In genomic region chr13:48643159-48643558, GRCh38 we compare ENCODE assay signal across 25 cellular contexts. TPM values are rescaled to one million over a fixed set of nuclear protein-coding genes. Genes with fewer than 3 reads are reported as not detected.
A peak's percentile ranks its signal among the peaks of the same experiment; 100 is the strongest.
DNase-seq lines count a peak whose midpoint lies in the region; ATAC-seq and TF ChIP-seq lines count a peak whose summit lies in the region.
"Had no signal": no experiment of that assay in that cellular context is flagged by ENCODE, and none has a peak within 500 bp of the region (broad histone marks: within the 10 kb centered on the region; RNA-seq: fewer than 3 reads in every experiment).

No MANE protein-coding gene starts in this region.

- intact Hi-C loops in CD8-positive, alpha-beta T cell (cut with DNase I, micrococcal nuclease): loop anchor here (1.0 to 2.0 kb wide), 2 partner anchors 126 kb away; no protein-coding TSS in a partner anchor

- no peak overlapping the region for H3K27ac Mint-ChIP-seq in CD8-positive, alpha-beta T cell
- no peak overlapping the region for H3K27ac Mint-ChIP-seq in chondrocyte (ENCODE audit: unreplicated experiment)
- H3K27ac Mint-ChIP-seq: CD4-positive, alpha-beta memory T cell; T-cell had no signal

- H3K27ac ChIP-seq in CD8-positive, alpha-beta T cell (ENCODE audit: low read depth, low read length): no peak overlapping the region
- H3K27ac ChIP-seq: BLaER1, HL-60, RWPE1 had no signal

- H3K36me3 ChIP-seq in BE2C: no peaks in the 10 kb centered on the region
- H3K36me3 ChIP-seq in CD8-positive, alpha-beta T cell (ENCODE audit: insufficient read depth, low read length): no peaks in the 10 kb centered on the region
- H3K36me3 ChIP-seq: BLaER1 had no signal

- POLR2A ChIA-PET in CD8-positive, alpha-beta T cell (lab: Charles Lee): no interaction called here

- no peaks in the 10 kb centered on the region for H3K36me3 Mint-ChIP-seq in CD8-positive, alpha-beta T cell
- no peaks in the 10 kb centered on the region for H3K36me3 Mint-ChIP-seq in chondrocyte (ENCODE audit: low read depth)
- H3K36me3 Mint-ChIP-seq: CD4-positive, alpha-beta memory T cell had no signal

- H3K27me3 Mint-ChIP-seq in CD8-positive, alpha-beta T cell (ENCODE audit: low read depth): no peaks in the 10 kb centered on the region
- peaks cover 13% of the 10 kb centered on the region for H3K27me3 Mint-ChIP-seq in chondrocyte (ENCODE audit: low read depth)

- H3K4me1 ChIP-seq in BE2C: peaks cover 65% of the 10 kb centered on the region
- no peaks in the 10 kb centered on the region for H3K4me1 ChIP-seq in CD8-positive, alpha-beta T cell (ENCODE audit: insufficient read depth, low read length)
- H3K4me1 ChIP-seq: BLaER1 had no signal

- no peak for DNase-seq in BE2C
- DNase-seq in CD8-positive, alpha-beta T cell: no peak
- DNase-seq in NCI-H82 treated with DMSO at 0.1 percent for 48 hours (lab: John Stamatoyannopoulos, UW; ENCODE audit: unreplicated experiment): peak; percentile 66
- DNase-seq in chondrocyte (ENCODE audit: low spot score): no peak
- DNase-seq: CD4-positive, alpha-beta memory T cell; DMS153; GOT3; KBM-7; NCI-H1092; NCI-H1436 treated with DMSO at 0.1 percent for 48 hours; NCI-H1930; NCI-H2171; NCI-H345; NCI-H524; NCI-H774; SHP77 treated with DMSO at 0.1 percent for 48 hours; T-cell had no signal

- CTCF ChIA-PET in CD8-positive, alpha-beta T cell (lab: Charles Lee): no interaction called here

- ATAC-seq in CD8-positive, alpha-beta T cell: no peak
- ATAC-seq in HG03139 (IDR thresholded peaks at IDR 0.05; ENCODE audit: unreplicated experiment) (no peak), HG03442 (IDR thresholded peaks at IDR 0.05; ENCODE audit: unreplicated experiment) (no peak), HG03342 (IDR thresholded peaks at IDR 0.05; ENCODE audit: unreplicated experiment) (no peak)
- ATAC-seq: T-cell had no signal

- peak; percentile 49 for TF ChIP-seq CTCF in BE2C (IDR thresholded peaks at IDR 0.05; ENCODE audit: low read depth, low read length)
- peak; percentile 15 for TF ChIP-seq CTCF in CD8-positive, alpha-beta T cell (IDR thresholded peaks at IDR 0.05)
- TF ChIP-seq CTCF in chondrocyte (IDR thresholded peaks at IDR 0.05): peak; percentile 10

- H3K27me3 ChIP-seq in BE2C: no peaks in the 10 kb centered on the region
- no peaks in the 10 kb centered on the region for H3K27me3 ChIP-seq in CD8-positive, alpha-beta T cell (ENCODE audit: insufficient read depth, low read length)
- H3K27me3 ChIP-seq: BLaER1 had no signal

- H3K9me3 ChIP-seq in BE2C: peaks cover 3% of the 10 kb centered on the region; the same call in 1 of the 2 replicates
- no peaks in the 10 kb centered on the region for H3K9me3 ChIP-seq in CD8-positive, alpha-beta T cell (ENCODE audit: low read length)

- no peaks in the 10 kb centered on the region for H3K4me1 Mint-ChIP-seq in CD8-positive, alpha-beta T cell (ENCODE audit: low read depth)
- H3K4me1 Mint-ChIP-seq in chondrocyte (ENCODE audit: low read depth): no peaks in the 10 kb centered on the region

- H3K4me3 Mint-ChIP-seq in CD8-positive, alpha-beta T cell: no peak overlapping the region
- H3K4me3 Mint-ChIP-seq in chondrocyte (ENCODE audit: unreplicated experiment): no peak overlapping the region
- H3K4me3 Mint-ChIP-seq: CD4-positive, alpha-beta memory T cell; T-cell had no signal

- no peaks in the 10 kb centered on the region for H3K9me3 Mint-ChIP-seq in CD8-positive, alpha-beta T cell
- peaks cover 3% of the 10 kb centered on the region for H3K9me3 Mint-ChIP-seq in chondrocyte (ENCODE audit: low read depth)

- no peak overlapping the region for H3K4me3 ChIP-seq in BE2C (ENCODE audit: low read depth, low read length)
- no peak overlapping the region for H3K4me3 ChIP-seq in CD8-positive, alpha-beta T cell (ENCODE audit: low read depth, low read length)
- H3K4me3 ChIP-seq: BLaER1 had no signal

RNA-seq across cellular contexts. Expression of gene CYSLTR2, which starts 10.6 kb away (rescaled TPM):
- polyA plus RNA-seq in BE2C (2012; ENCODE audit: insufficient read depth, insufficient read length, low read depth): 2.2 TPM
- total RNA-seq in CD8-positive, alpha-beta T cell: 1 to 10 TPM; 1.8 to 2.1 TPM
- total RNA-seq in chondrocyte: not detected in 3 replicates
- total RNA-seq: Daoy, HT-29 had no signal
